2 cellular contexts compared by ENCODE assay signal in the genomic region with DNA sequence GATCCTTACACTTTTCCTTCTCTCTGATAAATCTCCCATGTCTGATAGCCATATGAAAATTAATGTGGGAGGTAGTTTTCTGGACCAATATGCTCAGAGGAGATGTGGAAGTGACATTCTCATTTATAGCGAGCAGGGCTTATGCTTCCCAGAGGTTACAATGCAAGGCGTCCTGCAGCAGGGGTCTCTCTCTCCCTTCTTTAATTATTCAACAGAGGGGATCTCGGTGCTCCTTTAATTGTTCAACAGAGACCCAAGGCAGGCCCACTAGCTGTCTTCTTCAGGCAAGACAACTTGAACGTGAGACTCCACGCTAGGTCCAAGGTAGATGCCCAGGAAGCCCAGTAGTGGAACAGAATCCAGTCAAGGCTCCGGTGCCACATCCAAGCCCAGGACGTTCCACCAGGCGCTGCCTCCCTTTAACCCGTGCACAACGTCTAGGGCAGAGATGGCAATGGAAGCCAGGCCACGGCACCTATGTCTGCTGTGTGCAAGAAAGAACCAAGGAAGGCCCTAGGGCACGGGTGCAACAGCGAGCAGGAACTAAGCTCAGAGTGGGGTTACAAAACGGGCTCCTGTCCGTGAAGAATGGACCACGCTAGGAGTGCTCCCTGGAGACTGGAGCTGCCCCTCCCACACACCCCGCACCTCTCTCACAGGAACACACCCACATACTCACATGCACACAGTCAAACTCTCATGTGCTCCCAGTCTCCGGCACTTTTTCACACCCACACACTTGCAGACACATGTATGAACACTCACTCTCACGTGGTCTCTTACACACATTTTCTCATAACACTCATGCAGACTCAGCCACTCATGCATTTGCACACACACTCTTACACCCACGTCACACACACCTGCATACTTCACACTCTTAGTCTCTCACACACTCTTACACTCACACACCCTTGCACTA.
TF ChIP-seq lines count a peak whose summit lies in the region.

No MANE protein-coding gene starts in this region.

TF ChIP-seq in GM23338, 12 proteins besides CTCF, POLR2A, EP300 and RAD21:
- no peak for TF ChIP-seq ZNF114 (CRISPR knock-in tag; IDR thresholded peaks at IDR 0.05)
- no peak for TF ChIP-seq REST (IDR thresholded peaks at IDR 0.05; ENCODE audit: unreplicated experiment)
- TF ChIP-seq EZH2phosphoT487 (IDR thresholded peaks at IDR 0.05; ENCODE audit: unreplicated experiment), result no peak
- TF ChIP-seq ETS1 (IDR thresholded peaks at IDR 0.05), result no peak

TF ChIP-seq in K562, 482 proteins besides CTCF, POLR2A, EP300 and RAD21:
- no peak for TF ChIP-seq E2F8 (IDR thresholded peaks at IDR 0.05; ENCODE audit: low read depth, partially characterized antibody)
- 0 out of 2 replicates have a peak, but pooled peaks have one; percentile 22 for TF ChIP-seq ZNF263 (CRISPR knock-in tag; IDR thresholded peaks at IDR 0.05; ENCODE audit: borderline replicate concordance)
